Comparison of ENCODE assay signal across 26 cellular contexts in genomic region chr6:1267790-1268762, GRCh38. TPM values are rescaled to one million over a fixed set of nuclear protein-coding genes. Genes with fewer than 3 reads are reported as not detected.
"Had no signal": no experiment of that assay in that cellular context is flagged by ENCODE, and none has a peak within 500 bp of the region (broad histone marks: within the 10 kb centered on the region; RNA-seq: fewer than 3 reads in every experiment).

No MANE protein-coding gene starts in this region.

- H3K36me3 ChIP-seq: adrenal gland, colonic mucosa, left lung, pancreas, right atrium auricular region, transverse colon, uterus, WERI-Rb-1 had no signal

- H3K27ac Mint-ChIP-seq: activated naive CD8-positive, alpha-beta T cell; effector memory CD8-positive, alpha-beta T cell; nephron; stimulated activated naive B cell treated with anti-CD40 and anti-IgM and Interleukin-4, amounts not matched to agents 10 μg/mL and 1 μg/mL and 100 μg/mL, for 72 hours; T-helper 2 cell treated with Interferon-gamma antibody and Interleukin-4, amounts not matched to agents 5 μg/mL and 100 μg/mL, for 36 hours had no signal

- H3K27ac ChIP-seq: adrenal gland, colonic mucosa, dorsolateral prefrontal cortex, left lung, pancreas, psoas muscle, right atrium auricular region, skin epidermis, transverse colon, uterus, WERI-Rb-1 had no signal

- H3K9me3 ChIP-seq: adrenal gland, colonic mucosa, pancreas, psoas muscle, right atrium auricular region, transverse colon, uterus had no signal

- H3K4me3 Mint-ChIP-seq: activated naive CD8-positive, alpha-beta T cell; central memory CD8-positive, alpha-beta T cell; effector memory CD8-positive, alpha-beta T cell; nephron; stimulated activated naive B cell treated with anti-CD40 and anti-IgM and Interleukin-4, amounts not matched to agents 10 μg/mL and 1 μg/mL and 100 μg/mL, for 72 hours; T-helper 2 cell treated with Interferon-gamma antibody and Interleukin-4, amounts not matched to agents 5 μg/mL and 100 μg/mL, for 36 hours had no signal

- DNase-seq: activated CD4-positive, alpha-beta T cell treated with anti-CD3 and anti-CD28 coated beads for 1 hour; activated gamma-delta T cell treated with Interleukin-2 at 50 U/mL for 16 hours; activated T-cell treated with anti-CD3 and anti-CD28 coated beads, Interleukin-2, amount 50 U/mL, for 1 hour; adrenal gland; colonic mucosa; dorsolateral prefrontal cortex; effector memory CD8-positive, alpha-beta T cell; foreskin melanocyte; kidney glomerular epithelial cell; left lung; pancreas; psoas muscle; stimulated activated CD4-positive, alpha-beta T cell treated with anti-CD3 and anti-CD28 coated beads, Interleukin-2, amount 100 ng/mL, for 48 hours; stimulated activated CD8-positive, alpha-beta memory T cell treated with anti-CD3 and anti-CD28 coated beads, Interleukin-4, amount 100 ng/mL, for 48 hours; stimulated activated naive B cell treated with anti-CD40 and anti-IgM and Interleukin-4, amounts not matched to agents 10 μg/mL and 1 μg/mL and 100 μg/mL, for 72 hours; transverse colon; uterus; WERI-Rb-1 had no signal

- H3K4me1 ChIP-seq: adrenal gland, colonic mucosa, left lung, psoas muscle, right atrium auricular region, transverse colon, uterus had no signal

- H3K36me3 Mint-ChIP-seq: activated naive CD8-positive, alpha-beta T cell had no signal

- H3K4me1 Mint-ChIP-seq: central memory CD8-positive, alpha-beta T cell; nephron; stimulated activated naive B cell treated with anti-CD40 and anti-IgM and Interleukin-4, amounts not matched to agents 10 μg/mL and 1 μg/mL and 100 μg/mL, for 72 hours had no signal

- H3K27me3 ChIP-seq: colonic mucosa, pancreas, right atrium auricular region, transverse colon, uterus had no signal

- H3K4me3 ChIP-seq: adrenal gland, colonic mucosa, dorsolateral prefrontal cortex, left lung, pancreas, psoas muscle, right atrium auricular region, skin epidermis, transverse colon, uterus had no signal

- H3K9me3 Mint-ChIP-seq: central memory CD8-positive, alpha-beta T cell had no signal

RNA-seq across cellular contexts. Expression of gene FOXQ1, which starts 43.8 kb away (rescaled TPM):
- total RNA-seq: endothelial cell of umbilical vein, myocyte, psoas muscle, right atrium auricular region had no signal
- polyA plus RNA-seq: endothelial cell of umbilical vein had no signal
